In the genomic region with DNA sequence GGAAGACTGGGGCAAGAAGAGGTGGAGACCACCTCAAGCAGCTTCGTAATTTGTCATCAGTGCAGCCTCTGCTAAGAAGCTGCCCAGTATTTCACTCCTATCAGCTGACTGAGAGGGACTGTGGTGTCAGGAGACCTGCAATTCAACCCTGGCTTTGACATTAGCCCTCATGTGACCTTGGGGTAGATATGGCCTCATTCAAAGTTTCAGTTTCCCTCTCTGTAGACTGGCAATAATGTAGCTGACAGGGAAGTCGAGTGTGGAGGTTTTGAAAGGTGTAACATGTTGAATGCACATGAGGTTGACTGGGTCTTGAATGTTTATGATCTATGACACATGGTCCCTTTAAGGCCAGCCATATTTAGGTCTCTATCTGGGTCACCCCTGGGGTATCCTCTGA, we compare ENCODE assay signal across 15 cellular contexts. TPM values are rescaled to one million over a fixed set of nuclear protein-coding genes. Genes with fewer than 3 reads are reported as not detected.
DNase-seq lines count a peak whose midpoint lies in the region; ATAC-seq, FAIRE-seq and TF ChIP-seq lines count a peak whose summit lies in the region.
"Had no signal": no experiment of that assay in that cellular context is flagged by ENCODE, and none has a peak within 500 bp of the region (broad histone marks: within the 10 kb centered on the region; RNA-seq: fewer than 3 reads in every experiment).

No MANE protein-coding gene starts in this region.

- no peak for TF ChIP-seq POLR2A in H54 (IDR thresholded peaks at IDR 0.05; ENCODE audit: low read depth, low read length)

- no peaks in the 10 kb centered on the region for H3K36me3 ChIP-seq in lower lobe of right lung
- H3K36me3 ChIP-seq: heart right ventricle, upper lobe of left lung had no signal

- H3K27me3 ChIP-seq in lower lobe of right lung (ENCODE audit: low read depth), result peaks cover 5% of the 10 kb centered on the region
- H3K27me3 ChIP-seq: upper lobe of left lung had no signal

- intact Hi-C loops in lower lobe of right lung (cut with DNase I), result no loop called here

- peak; percentile 39 for DNase-seq in MV-4-11 (lab: John Stamatoyannopoulos, UW)
- DNase-seq in H54 (ENCODE audit: insufficient read length, low spot score), result no peak
- DNase-seq in lower lobe of right lung, result no peak
- DNase-seq: effector memory CD4-positive, alpha-beta T cell; GDM1; heart right ventricle; HFFc6; mesenchymal stem cell; upper lobe of left lung had no signal

- ATAC-seq in GM18499 (IDR thresholded peaks at IDR 0.05; ENCODE audit: insufficient read depth, unreplicated experiment) (peak; percentile 88), GM19468 (IDR thresholded peaks at IDR 0.05; ENCODE audit: extremely low read depth, unreplicated experiment) (peak; percentile 68), HG02973 (IDR thresholded peaks at IDR 0.05; ENCODE audit: unreplicated experiment) (peak; percentile 87), lower lobe of right lung (no peak), HG03045 (IDR thresholded peaks at IDR 0.05; ENCODE audit: unreplicated experiment) (no peak), GM19324 (IDR thresholded peaks at IDR 0.05; ENCODE audit: low FRiP score, unreplicated experiment) (no peak)
- ATAC-seq: heart right ventricle had no signal

- H3K27ac ChIP-seq in lower lobe of right lung, result no peak overlapping the region
- H3K27ac ChIP-seq: heart right ventricle, upper lobe of left lung had no signal

- TF ChIP-seq CTCF in lower lobe of right lung (IDR thresholded peaks at IDR 0.05), result no peak

- no peaks in the 10 kb centered on the region for H3K4me1 ChIP-seq in lower lobe of right lung
- H3K4me1 ChIP-seq: heart right ventricle, upper lobe of left lung had no signal

- no peaks in the 10 kb centered on the region for H3K9me3 ChIP-seq in lower lobe of right lung
- H3K9me3 ChIP-seq: heart right ventricle, upper lobe of left lung had no signal

- no peak for FAIRE-seq in H54 (lab: Jason Lieb, UNC)

- H3K4me3 ChIP-seq in lower lobe of right lung, result no peak overlapping the region
- H3K4me3 ChIP-seq: heart right ventricle, upper lobe of left lung had no signal

RNA-seq across cellular contexts. Expression of a gene that starts 2.2 kb away (rescaled TPM):
- not detected for total RNA-seq in lower lobe of right lung
- total RNA-seq: heart right ventricle, HFFc6, posterior vena cava, upper lobe of left lung had no signal

RNA-seq across cellular contexts. Expression of a gene that starts 15.6 kb away (rescaled TPM):
- not detected for total RNA-seq in lower lobe of right lung
- total RNA-seq: heart right ventricle, HFFc6, posterior vena cava, upper lobe of left lung had no signal

RNA-seq across cellular contexts. Expression of a gene that starts 21.2 kb away (rescaled TPM):
- not detected for total RNA-seq in lower lobe of right lung
- total RNA-seq: heart right ventricle, HFFc6, posterior vena cava, upper lobe of left lung had no signal

RNA-seq across cellular contexts. Expression of a gene that starts 33.3 kb away (rescaled TPM):
- total RNA-seq in lower lobe of right lung, result not detected
- total RNA-seq: heart right ventricle, HFFc6, posterior vena cava, upper lobe of left lung had no signal

RNA-seq across cellular contexts. Expression of a gene that starts 59.9 kb away (rescaled TPM):
- total RNA-seq in lower lobe of right lung, result 0.24 TPM
- total RNA-seq: heart right ventricle, HFFc6, posterior vena cava had no signal

Comparison
In these comparisons a context has a peak if more than half of its experiments do, and no peak if none do; other contexts are left out.
1. ATAC-seq: peak in GM18499 (single experiment), GM19468 (single experiment) and HG02973 (single experiment); none in lower lobe of right lung (0 of 2), HG03045 (single experiment) and GM19324 (single experiment).